ENCODE assay signal across 11 cellular contexts in the genomic region with DNA sequence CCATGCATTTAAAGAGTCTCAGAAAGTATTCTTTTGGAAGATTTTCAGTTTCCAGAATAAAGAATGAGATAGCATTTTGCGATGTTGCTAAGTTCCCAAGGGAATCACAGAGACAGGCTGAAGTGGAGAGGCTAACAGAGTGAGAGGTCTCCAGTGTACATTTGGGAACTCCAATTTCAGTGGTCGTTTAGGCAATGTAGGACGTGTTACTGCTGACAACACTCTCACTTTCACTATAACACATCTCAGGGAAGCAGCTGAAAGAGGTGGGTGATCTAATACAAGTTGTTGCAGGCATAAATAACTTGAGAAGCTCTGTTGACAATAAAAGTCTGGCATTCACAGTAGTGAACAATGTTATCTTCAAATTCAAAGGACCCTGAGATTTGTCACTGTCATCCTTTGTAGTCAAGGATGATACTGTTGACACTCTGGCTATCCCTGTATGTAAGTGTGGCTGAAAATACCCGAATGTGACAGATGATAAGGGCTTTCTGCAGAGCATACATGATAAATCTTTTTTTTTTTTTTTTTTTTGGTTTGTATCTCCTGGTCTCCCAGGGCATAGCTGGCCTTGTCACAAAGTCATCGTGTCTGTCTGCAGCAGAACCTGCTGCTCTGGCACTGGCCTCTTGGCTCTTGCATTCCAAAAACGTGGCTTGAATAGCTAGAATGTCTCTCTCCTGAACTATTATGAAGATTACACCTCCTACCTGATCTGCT. TPM values are rescaled to one million over a fixed set of nuclear protein-coding genes. Genes with fewer than 3 reads are reported as not detected.
DNase-seq lines count a peak whose midpoint lies in the region; ATAC-seq and TF ChIP-seq lines count a peak whose summit lies in the region.
"Had no signal": no experiment of that assay in that cellular context is flagged by ENCODE, and none has a peak within 500 bp of the region (broad histone marks: within the 10 kb centered on the region; RNA-seq: fewer than 3 reads in every experiment).

No MANE protein-coding gene starts in this region.

- H4K20me1 ChIP-seq in DOHH2 (ENCODE audit: control insufficient read depth, insufficient read depth, low read depth, low read length) (no peaks in the 10 kb centered on the region), OCI-LY7 (ENCODE audit: insufficient read depth, low read length) (no peaks in the 10 kb centered on the region)

- H3K36me3 ChIP-seq in DOHH2 (ENCODE audit: control insufficient read depth, low read length): no peaks in the 10 kb centered on the region
- H3K36me3 ChIP-seq in OCI-LY7 (ENCODE audit: insufficient read depth, low read length): no peaks in the 10 kb centered on the region
- H3K36me3 ChIP-seq: spleen had no signal

- H3K4me2 ChIP-seq in DOHH2 (ENCODE audit: low read length) (peak overlapping the region; percentile 34), OCI-LY7 (ENCODE audit: low read length) (no peak overlapping the region)

- no peaks in the 10 kb centered on the region; the same call in 1 of the 2 replicates for H3K9me2 ChIP-seq in DOHH2 (replicated peaks; ENCODE audit: control insufficient read depth, low read length)
- no peaks in the 10 kb centered on the region for H3K9me2 ChIP-seq in OCI-LY7 (ENCODE audit: insufficient read depth, low read length)

- TF ChIP-seq CTCF in DOHH2 (IDR thresholded peaks at IDR 0.05; ENCODE audit: low read depth, low read length, poor library complexity, severe bottlenecking): no peak
- TF ChIP-seq CTCF in OCI-LY7 (conservative IDR thresholded peaks at IDR 0.05; ENCODE audit: low read length): no peak

- H3K79me2 ChIP-seq in DOHH2 (ENCODE audit: control insufficient read depth, low read length): no peaks in the 10 kb centered on the region
- no peaks in the 10 kb centered on the region for H3K79me2 ChIP-seq in OCI-LY7 (ENCODE audit: insufficient read depth, low read depth, low read length)

- H3K4me1 ChIP-seq in DOHH2 (ENCODE audit: control insufficient read depth, low read length) (peaks cover 43% of the 10 kb centered on the region), OCI-LY7 (ENCODE audit: insufficient read depth, low read length, poor library complexity, severe bottlenecking) (peaks cover 11% of the 10 kb centered on the region)

- no peaks in the 10 kb centered on the region for H3F3A ChIP-seq in DOHH2 (ENCODE audit: control insufficient read depth, insufficient read depth)

- peak; percentile 66 for ATAC-seq in GM21576 (IDR thresholded peaks at IDR 0.05; ENCODE audit: unreplicated experiment)

- BruUV-seq in OCI-LY7 (replicated peaks; lab: Mats Ljungman, UMichigan): no TSS peak

- H2AFZ ChIP-seq in OCI-LY7 (ENCODE audit: low read length): no peak overlapping the region

- CTCF ChIA-PET in OCI-LY7 (lab: Charles Lee; ENCODE audit: unreplicated experiment): no interaction called here

- H3K27ac ChIP-seq in DOHH2 (ENCODE audit: low read depth, low read length): no peak overlapping the region
- H3K27ac ChIP-seq in OCI-LY7 (ENCODE audit: low read depth, low read length, poor library complexity, severe bottlenecking): no peak overlapping the region

- POLR2A ChIA-PET in OCI-LY7 (lab: Charles Lee): interaction anchor here (0.5 to 0.7 kb wide), 3 partner anchors 26 to 211 kb away, joined by 4 to 5 read pairs (median 4); no protein-coding TSS in a partner anchor

- DNase-seq in NCI-H187 (lab: John Stamatoyannopoulos, UW): peak; percentile 15 to 26
- peak; percentile 2 for DNase-seq in germinal center (ENCODE audit: low spot score)
- no peak for DNase-seq in central memory CD4-positive, alpha-beta T cell
- no peak for DNase-seq in NK-92 (lab: John Stamatoyannopoulos, UW; ENCODE audit: unreplicated experiment)
- no peak for DNase-seq in MV-4-11 (lab: John Stamatoyannopoulos, UW)
- DNase-seq in OCI-LY7 (ENCODE audit: low spot score): no peak
- DNase-seq: SIG-M5, spleen had no signal

- no peaks in the 10 kb centered on the region for H3K9me3 ChIP-seq in DOHH2 (ENCODE audit: control insufficient read depth, insufficient read depth, low read length)
- no peaks in the 10 kb centered on the region for H3K9me3 ChIP-seq in OCI-LY7 (ENCODE audit: low read length)
- H3K9me3 ChIP-seq: spleen had no signal

- intact Hi-C loops in OCI-LY7 (cut with micrococcal nuclease; ENCODE audit: unreplicated experiment): no loop called here

- H3K27me3 ChIP-seq in DOHH2 (ENCODE audit: control insufficient read depth, low read length): no peaks in the 10 kb centered on the region
- H3K27me3 ChIP-seq: spleen had no signal

- H3K4me3 ChIP-seq in DOHH2 (ENCODE audit: low read length) (0 out of 2 replicates have a peak overlapping the region, but pooled peaks have one; percentile 7), OCI-LY7 (ENCODE audit: low read depth, low read length, poor library complexity, severe bottlenecking) (no peak overlapping the region)
- H3K4me3 ChIP-seq: spleen had no signal

RNA-seq across cellular contexts. Expression of a gene that starts 50.2 kb away (rescaled TPM):
- not detected in 2 replicates for total RNA-seq in OCI-LY7 (2014; rRNA removed; shearing (Covaris generic))
- total RNA-seq in OCI-LY7 (2022): not detected in 2 replicates
- total RNA-seq: activated naive CD4-positive, alpha-beta T cell treated with anti-CD3 and anti-CD28 coated beads, Interleukin-2, amount 50 U/mL, for 72 hours had no signal

Comparison
In these comparisons a context has a peak if more than half of its experiments do, and no peak if none do; other contexts are left out.
1. DNase-seq: peak in NCI-H187 (2 of 2) and germinal center (single experiment); none in central memory CD4-positive, alpha-beta T cell (single experiment), NK-92 (single experiment), MV-4-11 (single experiment) and OCI-LY7 (single experiment).